In genomic region chr11:210803-211180, GRCh38 we compare ENCODE assay signal across 9 cellular contexts. TPM values are rescaled to one million over a fixed set of nuclear protein-coding genes. Genes with fewer than 3 reads are reported as not detected.
DNase-seq lines count a peak whose midpoint lies in the region; ATAC-seq and TF ChIP-seq lines count a peak whose summit lies in the region.
"Had no signal": no experiment of that assay in that cellular context is flagged by ENCODE, and none has a peak within 500 bp of the region (broad histone marks: within the 10 kb centered on the region; RNA-seq: fewer than 3 reads in every experiment).

No MANE protein-coding gene starts in this region.

- peaks cover 0 to 2% of the 10 kb centered on the region in 2 donors for H3K36me3 ChIP-seq in aorta (ENCODE audit: control insufficient read depth in 1 of 2, insufficient read depth in 2 of 2, low read length in 1 of 2)

- 85 to 86% methylated on average over 5 of the region's 5 CpGs for WGBS in aorta, 2 donors

- peak overlapping the region in 1 of 2 donors; percentile 23 for H3K27ac Mint-ChIP-seq in natural killer cell
- H3K27ac Mint-ChIP-seq in natural killer cell treated with Interleukin-12 subunit alpha and Interleukin-12 subunit beta and Interleukin-15 and Interleukin-18, amount 100 ng/mL, for 72 hours: no peak overlapping the region

- H3K9me3 Mint-ChIP-seq in natural killer cell: no peaks in the 10 kb centered on the region
- no peaks in the 10 kb centered on the region for H3K9me3 Mint-ChIP-seq in natural killer cell treated with Interleukin-12 subunit alpha and Interleukin-12 subunit beta and Interleukin-15 and Interleukin-18, amount 100 ng/mL, for 72 hours

- H3K9me3 ChIP-seq in aorta (ENCODE audit: control insufficient read depth, low read length): no peaks in the 10 kb centered on the region

- H3K4me1 Mint-ChIP-seq in natural killer cell: peaks cover 25 to 48% of the 10 kb centered on the region in 2 donors
- peaks cover 25 to 29% of the 10 kb centered on the region in 2 donors for H3K4me1 Mint-ChIP-seq in natural killer cell treated with Interleukin-12 subunit alpha and Interleukin-12 subunit beta and Interleukin-15 and Interleukin-18, amount 100 ng/mL, for 72 hours (ENCODE audit: low read depth in 2 of 2)

- TF ChIP-seq CTCF in natural killer cell (IDR thresholded peaks at IDR 0.05): no peak
- no peak for TF ChIP-seq CTCF in foreskin fibroblast (IDR thresholded peaks at IDR 0.05; ENCODE audit: low read depth, low read length)

- no peak overlapping the region for H3K27ac ChIP-seq in aorta (ENCODE audit: low read depth in 1 of 2, low read length in 2 of 2)
- H3K27ac ChIP-seq: cardiac muscle cell had no signal

- H3K36me3 Mint-ChIP-seq in natural killer cell: no peaks in the 10 kb centered on the region
- no peaks in the 10 kb centered on the region for H3K36me3 Mint-ChIP-seq in natural killer cell treated with Interleukin-12 subunit alpha and Interleukin-12 subunit beta and Interleukin-15 and Interleukin-18, amount 100 ng/mL, for 72 hours

- ATAC-seq in natural killer cell: no peak
- no peak for ATAC-seq in natural killer cell treated with Interleukin-12 subunit alpha and Interleukin-12 subunit beta and Interleukin-15 and Interleukin-18, amount 100 ng/mL, for 72 hours
- no peak for ATAC-seq in aorta (ENCODE audit: low FRiP score)
- ATAC-seq: HCT116 had no signal

- peak overlapping the region; percentile 49 for H3K4me3 Mint-ChIP-seq in natural killer cell
- H3K4me3 Mint-ChIP-seq in natural killer cell treated with Interleukin-12 subunit alpha and Interleukin-12 subunit beta and Interleukin-15 and Interleukin-18, amount 100 ng/mL, for 72 hours: no peak overlapping the region

- H3K27me3 Mint-ChIP-seq in natural killer cell (ENCODE audit: low read depth in 2 of 2): no peaks in the 10 kb centered on the region
- H3K27me3 Mint-ChIP-seq in natural killer cell treated with Interleukin-12 subunit alpha and Interleukin-12 subunit beta and Interleukin-15 and Interleukin-18, amount 100 ng/mL, for 72 hours: no peaks in the 10 kb centered on the region

- H3K27me3 ChIP-seq in aorta (ENCODE audit: control insufficient read depth in 1 of 2, insufficient read depth in 2 of 2, low read length in 1 of 2): no peaks in the 10 kb centered on the region
- H3K27me3 ChIP-seq: cardiac muscle cell had no signal

- peak overlapping the region; percentile 93 to 94 for H3K4me3 ChIP-seq in foreskin fibroblast (ENCODE audit: low read depth in 1 of 2, low read length in 2 of 2)
- no peak overlapping the region for H3K4me3 ChIP-seq in aorta (ENCODE audit: low read length in 2 of 2)
- H3K4me3 ChIP-seq: cardiac muscle cell had no signal

- intact Hi-C loops in natural killer cell (cut with micrococcal nuclease): no loop called here
- intact Hi-C loops in aorta (cut with DNase I): no loop called here

- H3K4me1 ChIP-seq in aorta (ENCODE audit: control insufficient read depth in 1 of 2, insufficient read depth in 2 of 2, low read length in 2 of 2): no peaks in the 10 kb centered on the region

- DNase-seq in natural killer cell (no peak), foreskin fibroblast (no peak), NCI-H82 (lab: John Stamatoyannopoulos, UW) (no peak), aorta (no peak), NK-92 (lab: John Stamatoyannopoulos, UW; ENCODE audit: unreplicated experiment) (no peak)
- DNase-seq in natural killer cell treated with Interleukin-12 subunit alpha and Interleukin-12 subunit beta and Interleukin-15 and Interleukin-18, amount 100 ng/mL, for 72 hours (ENCODE audit: low spot score): no peak
- DNase-seq: NCI-H2227 treated with DMSO at 0.1 percent for 48 hours had no signal

RNA-seq across cellular contexts. Expression of gene RIC8A, which starts 3.3 kb away (rescaled TPM):
- total RNA-seq in natural killer cell (100 to 1,000 TPM; 102 to 153 (median 106) TPM), aorta (10 to 100 TPM; 70.1 to 77.3 TPM)
- 100 to 1,000 TPM; 130 to 148 TPM for total RNA-seq in natural killer cell treated with Interleukin-12 subunit alpha and Interleukin-12 subunit beta and Interleukin-15 and Interleukin-18, amount 100 ng/mL, for 72 hours
- polyA plus RNA-seq in aorta: 10 to 100 TPM; 30.6 to 65.6 TPM

RNA-seq across cellular contexts. Expression of gene BET1L, which starts 3.6 kb away (rescaled TPM):
- total RNA-seq in natural killer cell: 10 to 100 TPM; 32.4 to 44.1 (median 35.8) TPM
- 10 to 100 TPM; 43.6 to 51.4 TPM for total RNA-seq in natural killer cell treated with Interleukin-12 subunit alpha and Interleukin-12 subunit beta and Interleukin-15 and Interleukin-18, amount 100 ng/mL, for 72 hours
- 10 to 100 TPM; 50.3 to 55.4 TPM for total RNA-seq in aorta
- polyA plus RNA-seq in aorta: 10 to 100 TPM; 24.0 to 40.1 TPM

RNA-seq across cellular contexts. Expression of gene SCGB1C1, which starts 17.9 kb away (rescaled TPM):
- total RNA-seq in natural killer cell (1 to 10 TPM in 1 of 3 donors, under 1 TPM in 1, not detected in 1; 0.73 to 2.1 TPM), aorta (not detected)
- not detected for total RNA-seq in natural killer cell treated with Interleukin-12 subunit alpha and Interleukin-12 subunit beta and Interleukin-15 and Interleukin-18, amount 100 ng/mL, for 72 hours
- not detected for polyA plus RNA-seq in aorta
- total RNA-seq: cardiac muscle cell had no signal
- polyA plus RNA-seq: cardiac muscle cell had no signal

RNA-seq across cellular contexts. Expression of gene SIRT3, which starts 25.4 kb away (rescaled TPM):
- total RNA-seq in natural killer cell (10 to 100 TPM; 20.1 to 24.2 (median 21.2) TPM), aorta (10 to 100 TPM in 1 of 2 donors, 1 to 10 TPM in 1; 8.6 to 17.6 TPM)
- total RNA-seq in natural killer cell treated with Interleukin-12 subunit alpha and Interleukin-12 subunit beta and Interleukin-15 and Interleukin-18, amount 100 ng/mL, for 72 hours: 10 to 100 TPM; 13.7 to 16.3 TPM
- 10 to 100 TPM; 14.8 to 24.8 TPM for polyA plus RNA-seq in aorta

RNA-seq across cellular contexts. Expression of gene PSMD13, which starts 26.0 kb away (rescaled TPM):
- 100 to 1,000 TPM in 2 of 3 donors, 10 to 100 TPM in 1; 94.6 to 111 (median 104) TPM for total RNA-seq in natural killer cell
- 100 to 1,000 TPM; 204 to 263 TPM for total RNA-seq in natural killer cell treated with Interleukin-12 subunit alpha and Interleukin-12 subunit beta and Interleukin-15 and Interleukin-18, amount 100 ng/mL, for 72 hours
- total RNA-seq in aorta: 10 to 100 TPM; 75.4 to 80.9 TPM
- polyA plus RNA-seq in aorta: 100 to 1,000 TPM in 1 of 2 donors, 10 to 100 TPM in 1; 70.9 to 123 TPM

Comparison
In these comparisons a context has a peak if more than half of its experiments do, and no peak if none do; other contexts are left out.
1. H3K4me3 ChIP-seq: peak in foreskin fibroblast (2 of 2); none in aorta (0 of 2).